In the genomic region with DNA sequence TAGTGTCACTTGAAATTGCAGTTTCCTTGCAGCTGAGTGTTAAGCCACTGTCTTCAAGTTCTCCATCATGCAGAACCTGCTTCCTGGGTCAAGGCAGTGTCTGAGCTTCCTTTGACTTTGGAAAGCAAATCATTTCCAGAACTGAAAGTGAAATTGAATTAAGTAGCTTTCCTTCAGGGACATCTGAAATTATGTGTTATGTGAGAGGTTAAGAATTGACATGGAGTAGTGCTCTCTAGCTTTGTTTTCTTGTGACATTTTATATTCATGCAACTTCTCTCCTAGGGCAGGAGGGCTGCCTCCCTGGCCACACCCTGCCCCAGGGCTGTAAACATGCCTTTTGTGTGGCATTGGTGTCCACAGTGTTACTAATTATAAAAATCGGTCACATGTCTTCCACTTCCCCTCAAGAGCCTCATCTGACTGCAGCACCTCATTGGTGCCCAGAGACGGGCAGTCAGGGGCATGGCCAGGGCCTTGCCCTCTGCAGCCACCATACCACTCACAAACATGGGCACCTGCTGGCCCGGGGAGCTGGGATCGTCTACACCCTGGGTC, we compare ENCODE assay signal across 8 cellular contexts. TPM values are rescaled to one million over a fixed set of nuclear protein-coding genes. Genes with fewer than 3 reads are reported as not detected.
DNase-seq lines count a peak whose midpoint lies in the region; ATAC-seq and TF ChIP-seq lines count a peak whose summit lies in the region.

No MANE protein-coding gene starts in this region.

- CTCF ChIA-PET in HEK293T (lab: Yijun Ruan, JAX), result no interaction called here

- intact Hi-C loops in activated T-helper 1 cell treated with anti-CD3 and anti-CD28 coated beads, Interleukin-12 subunit alpha, Interleukin-12 subunit beta, Interleukin-2, Interleukin-4 antibody, amounts not matched to agents 30 ng/mL and 10 ng/mL and 1 ng/mL, durations not matched to agents 14 hours and 24 hours and 36 hours (cut with micrococcal nuclease), result loop anchor here (1.0 kb wide), 1 partner anchor 13 kb away; no protein-coding TSS in a partner anchor

- H3K9me3 ChIP-seq in muscle layer of duodenum (ENCODE audit: control insufficient read depth in 1 of 2, low read length in 2 of 2), result no peaks in the 10 kb centered on the region

- no peak for TF ChIP-seq CTCF in HFFc6 (IDR thresholded peaks at IDR 0.05)

- H3K27ac Mint-ChIP-seq in activated T-helper 1 cell treated with anti-CD3 and anti-CD28 coated beads, Interleukin-12 subunit alpha, Interleukin-12 subunit beta, Interleukin-2, Interleukin-4 antibody, amounts not matched to agents 30 ng/mL and 10 ng/mL and 1 ng/mL, durations not matched to agents 14 hours and 24 hours and 36 hours, result peak overlapping the region; percentile 52
- no peak overlapping the region; the same call in 1 of the 2 replicates for H3K27ac Mint-ChIP-seq in HFFc6

- H3K27me3 Mint-ChIP-seq in activated T-helper 1 cell treated with anti-CD3 and anti-CD28 coated beads, Interleukin-12 subunit alpha, Interleukin-12 subunit beta, Interleukin-2, Interleukin-4 antibody, amounts not matched to agents 30 ng/mL and 10 ng/mL and 1 ng/mL, durations not matched to agents 14 hours and 24 hours and 36 hours (ENCODE audit: insufficient read depth), result no peaks in the 10 kb centered on the region
- no peaks in the 10 kb centered on the region for H3K27me3 Mint-ChIP-seq in HFFc6 (ENCODE audit: insufficient read depth)

- peaks cover 46% of the 10 kb centered on the region for H3K4me1 Mint-ChIP-seq in activated T-helper 1 cell treated with anti-CD3 and anti-CD28 coated beads, Interleukin-12 subunit alpha, Interleukin-12 subunit beta, Interleukin-2, Interleukin-4 antibody, amounts not matched to agents 30 ng/mL and 10 ng/mL and 1 ng/mL, durations not matched to agents 14 hours and 24 hours and 36 hours (ENCODE audit: low read depth)
- peaks cover 41% of the 10 kb centered on the region for H3K4me1 Mint-ChIP-seq in HFFc6 (ENCODE audit: low read depth)

- peaks cover 44% of the 10 kb centered on the region for H3K36me3 Mint-ChIP-seq in activated T-helper 1 cell treated with anti-CD3 and anti-CD28 coated beads, Interleukin-12 subunit alpha, Interleukin-12 subunit beta, Interleukin-2, Interleukin-4 antibody, amounts not matched to agents 30 ng/mL and 10 ng/mL and 1 ng/mL, durations not matched to agents 14 hours and 24 hours and 36 hours (ENCODE audit: low read depth)
- H3K36me3 Mint-ChIP-seq in HFFc6 (ENCODE audit: low read depth), result peaks cover 35% of the 10 kb centered on the region

- no peaks in the 10 kb centered on the region for H3K27me3 ChIP-seq in muscle layer of duodenum (ENCODE audit: low read depth, low read length)

- H3K27ac ChIP-seq in muscle layer of duodenum (ENCODE audit: low read length), result peak overlapping the region; percentile 2

- peaks cover 15 to 18% of the 10 kb centered on the region in 2 donors for H3K36me3 ChIP-seq in muscle layer of duodenum (ENCODE audit: control insufficient read depth in 1 of 2, insufficient read depth in 2 of 2, low read length in 2 of 2)

- no peaks in the 10 kb centered on the region for H3K9me3 Mint-ChIP-seq in activated T-helper 1 cell treated with anti-CD3 and anti-CD28 coated beads, Interleukin-12 subunit alpha, Interleukin-12 subunit beta, Interleukin-2, Interleukin-4 antibody, amounts not matched to agents 30 ng/mL and 10 ng/mL and 1 ng/mL, durations not matched to agents 14 hours and 24 hours and 36 hours
- H3K9me3 Mint-ChIP-seq in HFFc6, result no peaks in the 10 kb centered on the region; the same call in 1 of the 2 replicates

- H3K4me3 ChIP-seq in muscle layer of duodenum (ENCODE audit: low read depth in 1 of 2, low read length in 2 of 2), result peak overlapping the region in 1 of 2 donors; percentile 3

- ATAC-seq in GM19467 (IDR thresholded peaks at IDR 0.05; ENCODE audit: unreplicated experiment) (peak; percentile 83), HG03558 (IDR thresholded peaks at IDR 0.05; ENCODE audit: extremely low read depth, unreplicated experiment) (peak; percentile 60)

- POLR2A ChIA-PET in HEK293T (lab: Yijun Ruan, JAX), result no interaction called here

- H3K4me1 ChIP-seq in muscle layer of duodenum (ENCODE audit: control insufficient read depth in 1 of 2, insufficient read depth in 2 of 2, low read length in 2 of 2), result peaks cover 0 to 25% of the 10 kb centered on the region in 2 donors

- H3K4me3 Mint-ChIP-seq in activated T-helper 1 cell treated with anti-CD3 and anti-CD28 coated beads, Interleukin-12 subunit alpha, Interleukin-12 subunit beta, Interleukin-2, Interleukin-4 antibody, amounts not matched to agents 30 ng/mL and 10 ng/mL and 1 ng/mL, durations not matched to agents 14 hours and 24 hours and 36 hours, result peak overlapping the region; percentile 45
- no peak overlapping the region for H3K4me3 Mint-ChIP-seq in HFFc6

- peak; percentile 69 for DNase-seq in DMS79 (lab: John Stamatoyannopoulos, UW)
- DNase-seq in activated T-helper 1 cell treated with anti-CD3 and anti-CD28 coated beads, Interleukin-12 subunit alpha, Interleukin-12 subunit beta, Interleukin-2, Interleukin-4 antibody, amounts not matched to agents 30 ng/mL and 10 ng/mL and 1 ng/mL, durations not matched to agents 14 hours and 24 hours and 36 hours (ENCODE audit: low spot score), result no peak
- no peak for DNase-seq in HEK293T (ENCODE audit: extremely low spot score)
- no peak for DNase-seq in HCEC 1CT
- DNase-seq in HFFc6, result no peak

TF ChIP-seq in HEK293T, 16 proteins besides CTCF, POLR2A, EP300 and RAD21:
- TF ChIP-seq ELF4 (IDR thresholded peaks at IDR 0.05) (no peak), FOXM1 (IDR thresholded peaks at IDR 0.05; ENCODE audit: borderline replicate concordance) (no peak), FOXK2 (IDR thresholded peaks at IDR 0.05) (no peak), TARDBP (IDR thresholded peaks at IDR 0.05) (no peak), HDGF (IDR thresholded peaks at IDR 0.05; ENCODE audit: borderline replicate concordance) (no peak), SP1 (IDR thresholded peaks at IDR 0.05) (no peak), PKNOX1 (IDR thresholded peaks at IDR 0.05) (no peak), SUZ12 (IDR thresholded peaks at IDR 0.05) (no peak), ZNF384 (IDR thresholded peaks at IDR 0.05) (no peak), FOXA1 (IDR thresholded peaks at IDR 0.05) (no peak), ARNT (IDR thresholded peaks at IDR 0.05) (no peak), BHLHE40 (IDR thresholded peaks at IDR 0.05; ENCODE audit: borderline replicate concordance) (no peak), CTBP1 (IDR thresholded peaks at IDR 0.05; ENCODE audit: borderline replicate concordance) (no peak), LEF1 (IDR thresholded peaks at IDR 0.05; ENCODE audit: borderline replicate concordance) (no peak)
TF ChIP-seq in HEK293T: peak in this region for 0.

RNA-seq across cellular contexts. Expression of gene RAB12, which starts 14.4 kb away (rescaled TPM):
- total RNA-seq in activated T-helper 1 cell treated with anti-CD3 and anti-CD28 coated beads, Interleukin-12 subunit alpha, Interleukin-12 subunit beta, Interleukin-2, Interleukin-4 antibody, amounts not matched to agents 30 ng/mL and 10 ng/mL and 1 ng/mL, durations not matched to agents 14 hours and 24 hours and 36 hours, result 18.9 and 19.2 TPM in 2 replicates
- 10 to 100 TPM; 34.1 to 38.0 (median 36.4) TPM for total RNA-seq in HFFc6 (2021; fragmentation: NEBNext Ultra II Directional; extraction: Animal tissue kit (Norgen Biotek cat#: 25700))
